In the genomic region with DNA sequence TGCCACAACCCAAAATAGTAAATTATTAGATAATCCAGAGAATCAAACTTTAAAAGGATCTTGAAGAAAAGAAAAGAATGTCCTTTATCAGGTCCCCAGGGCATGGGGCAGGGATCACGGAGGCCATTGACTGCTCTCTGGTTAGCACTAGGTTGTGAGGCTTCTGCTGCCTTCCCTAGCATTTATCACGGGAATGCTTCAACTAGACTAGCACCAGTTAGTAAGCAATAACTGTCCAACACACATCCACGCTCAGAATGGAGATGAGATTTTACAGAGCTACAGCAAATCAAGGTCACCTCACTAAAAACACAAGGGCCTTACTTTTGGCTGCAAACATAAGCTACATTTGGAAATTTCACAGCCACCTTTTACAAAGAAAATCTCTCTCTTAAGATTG, we compare ENCODE assay signal across 28 cellular contexts.
"Had no signal": no experiment of that assay in that cellular context is flagged by ENCODE, and none has a peak within 500 bp of the region (broad histone marks: within the 10 kb centered on the region; RNA-seq: fewer than 3 reads in every experiment).

No MANE protein-coding gene starts in this region.

- H3K36me3 Mint-ChIP-seq: memory B cell; naive B cell; natural killer cell treated with Interleukin-12 subunit alpha and Interleukin-12 subunit beta and Interleukin-15 and Interleukin-18, amount 100 ng/mL, for 72 hours; stimulated activated memory B cell treated with anti-CD40 and anti-IgM and Interleukin-4, amounts not matched to agents 10 μg/mL and 1 μg/mL and 100 μg/mL, for 72 hours had no signal

- H3K4me1 Mint-ChIP-seq: naive B cell, neural crest cell had no signal

- DNase-seq: colonic mucosa; effector CD8-positive, alpha-beta T cell; endodermal cell; foreskin keratinocyte; heart right ventricle; hippocampal formation; left colon; mucosa of descending colon; naive B cell; pancreas; retina; sigmoid colon; stimulated activated CD4-positive, alpha-beta T cell treated with anti-CD3 and anti-CD28 coated beads, Interleukin-2, amount 100 ng/mL, for 24 hours; stimulated activated CD4-positive, alpha-beta T cell treated with anti-CD3 and anti-CD28 coated beads, Interleukin-4, amount 100 ng/mL, for 24 hours; stimulated activated naive CD8-positive, alpha-beta T cell treated with anti-CD3 and anti-CD28 coated beads, Interleukin-15, Interleukin-2, amounts not matched to agents 100 U/mL and 50 U/mL, for 24 hours; substantia nigra; transverse colon; upper lobe of right lung; uterus had no signal

- H3K4me3 Mint-ChIP-seq: dendritic cell treated with granulocyte-macrophage colony-stimulating factor and Interleukin-4, amounts not matched to agents 40 ng/mL and 50 ng/mL, for 4 days; endodermal cell; memory B cell; naive B cell; natural killer cell treated with Interleukin-12 subunit alpha and Interleukin-12 subunit beta and Interleukin-15 and Interleukin-18, amount 100 ng/mL, for 72 hours; neural crest cell; stimulated activated memory B cell treated with anti-CD40 and anti-IgM and Interleukin-4, amounts not matched to agents 10 μg/mL and 1 μg/mL and 100 μg/mL, for 72 hours had no signal

- H3K27ac ChIP-seq: colonic mucosa, epithelial cell of prostate, foreskin keratinocyte, gastroesophageal sphincter, neutrophil, pancreas, transverse colon, upper lobe of right lung, uterus had no signal

- H3K9me3 Mint-ChIP-seq: dendritic cell treated with granulocyte-macrophage colony-stimulating factor and Interleukin-4, amounts not matched to agents 40 ng/mL and 50 ng/mL, for 4 days; memory B cell; natural killer cell treated with Interleukin-12 subunit alpha and Interleukin-12 subunit beta and Interleukin-15 and Interleukin-18, amount 100 ng/mL, for 72 hours; neural crest cell had no signal

- H3K9me3 ChIP-seq: colonic mucosa, neutrophil, pancreas had no signal

- H3K27me3 ChIP-seq: colonic mucosa, foreskin keratinocyte, gastroesophageal sphincter, heart right ventricle, neutrophil, pancreas, sigmoid colon, transverse colon, upper lobe of right lung, uterus had no signal

- H3K27ac Mint-ChIP-seq: dendritic cell treated with granulocyte-macrophage colony-stimulating factor and Interleukin-4, amounts not matched to agents 40 ng/mL and 50 ng/mL, for 4 days; endodermal cell; memory B cell; natural killer cell treated with Interleukin-12 subunit alpha and Interleukin-12 subunit beta and Interleukin-15 and Interleukin-18, amount 100 ng/mL, for 72 hours; stimulated activated memory B cell treated with anti-CD40 and anti-IgM and Interleukin-4, amounts not matched to agents 10 μg/mL and 1 μg/mL and 100 μg/mL, for 72 hours had no signal

- H3K4me3 ChIP-seq: colonic mucosa, gastroesophageal sphincter, heart right ventricle, lung, mucosa of descending colon, pancreas, sigmoid colon, transverse colon, upper lobe of right lung, uterus had no signal

- ATAC-seq: foreskin keratinocyte; gastroesophageal sphincter; left colon; mucosa of descending colon; natural killer cell treated with Interleukin-12 subunit alpha and Interleukin-12 subunit beta and Interleukin-15 and Interleukin-18, amount 100 ng/mL, for 72 hours; pancreas; stimulated activated memory B cell treated with anti-CD40 and anti-IgM and Interleukin-4, amounts not matched to agents 10 μg/mL and 1 μg/mL and 100 μg/mL, for 72 hours; stimulated activated naive CD8-positive, alpha-beta T cell treated with anti-CD3 and anti-CD28 coated beads, Interleukin-15, Interleukin-2, amounts not matched to agents 100 U/mL and 50 U/mL, for 24 hours; upper lobe of right lung had no signal

- H3K4me1 ChIP-seq: colonic mucosa, foreskin keratinocyte, pancreas, upper lobe of right lung, uterus had no signal

- H3K36me3 ChIP-seq: colonic mucosa, neutrophil, uterus had no signal

- H3K27me3 Mint-ChIP-seq: dendritic cell treated with granulocyte-macrophage colony-stimulating factor and Interleukin-4, amounts not matched to agents 40 ng/mL and 50 ng/mL, for 4 days; naive B cell; stimulated activated memory B cell treated with anti-CD40 and anti-IgM and Interleukin-4, amounts not matched to agents 10 μg/mL and 1 μg/mL and 100 μg/mL, for 72 hours had no signal
